Comparison of ENCODE assay signal across 1 cellular context in the genomic region with DNA sequence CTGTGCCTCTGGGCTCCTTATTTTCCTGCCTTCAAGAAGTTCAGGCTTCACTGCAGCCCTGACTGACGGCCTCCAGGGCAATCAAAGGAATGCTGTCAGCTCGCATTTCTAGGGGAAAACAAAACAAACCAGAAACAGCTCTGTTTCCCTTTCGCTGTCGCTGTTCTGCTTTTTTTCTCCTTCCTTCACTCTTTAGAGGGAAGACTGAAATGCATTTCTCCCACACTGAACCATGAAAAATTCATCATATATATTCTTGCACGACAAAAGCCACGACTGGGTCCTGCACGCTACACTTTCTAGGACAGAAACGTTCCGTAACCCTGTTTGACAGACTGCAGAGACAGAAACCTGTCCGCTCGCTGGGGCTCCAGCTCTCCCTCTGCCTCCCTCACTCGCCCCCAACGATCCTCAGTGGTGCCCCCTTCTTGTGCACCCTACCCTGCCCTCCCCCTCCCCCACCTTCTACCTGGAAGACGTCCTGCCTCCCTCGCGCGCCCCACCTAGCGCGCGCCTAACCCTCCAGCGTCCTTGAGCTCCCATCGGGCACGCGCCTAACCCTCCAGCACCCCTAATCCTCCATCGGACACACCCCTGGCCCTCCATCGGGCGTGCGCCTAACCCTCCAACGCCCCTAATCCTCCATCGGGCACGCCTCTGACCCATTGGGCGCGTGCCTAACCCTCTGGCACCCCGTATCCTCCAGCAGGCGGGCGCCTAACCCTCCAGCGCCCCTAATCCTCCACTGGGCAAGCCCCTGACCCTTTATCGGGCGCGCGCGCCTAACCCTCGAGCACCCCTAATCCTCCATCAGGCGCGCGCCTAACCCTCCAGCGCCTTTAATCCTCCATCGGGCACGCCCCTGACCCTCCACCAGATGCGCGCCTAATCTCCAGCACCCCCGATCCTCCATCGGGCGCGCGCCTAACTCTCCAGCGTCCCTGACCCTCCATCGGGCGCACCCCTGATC.
TF ChIP-seq lines count a peak whose summit lies in the region.

No MANE protein-coding gene starts in this region.

TF ChIP-seq in endothelial cell of umbilical vein, 7 proteins besides CTCF, POLR2A, EP300 and RAD21 (continued from another document):
- TF ChIP-seq EZH2 (IDR thresholded peaks at IDR 0.05; ENCODE audit: borderline replicate concordance, low read depth, low read length, severe bottlenecking) (no peak), GATA2 (IDR thresholded peaks at IDR 0.05; ENCODE audit: insufficient read depth, insufficient read length, low read depth, low read length) (no peak), JUN (IDR thresholded peaks at IDR 0.05; ENCODE audit: borderline replicate concordance, insufficient read depth, insufficient read length, low read depth) (no peak), MYC (IDR thresholded peaks at IDR 0.05; ENCODE audit: low read depth, low read length) (no peak)
TF ChIP-seq in endothelial cell of umbilical vein: peak in this region for 0.
